In genomic region chr16:3456374-3456773, GRCh38 we compare ENCODE assay signal across 9 cellular contexts. TPM values are rescaled to one million over a fixed set of nuclear protein-coding genes. Genes with fewer than 3 reads are reported as not detected.
DNase-seq lines count a peak whose midpoint lies in the region; ATAC-seq lines count a peak whose summit lies in the region.
"Had no signal": no experiment of that assay in that cellular context is flagged by ENCODE, and none has a peak within 500 bp of the region (broad histone marks: within the 10 kb centered on the region; RNA-seq: fewer than 3 reads in every experiment).

No MANE protein-coding gene starts in this region.

- H3K27me3 Mint-ChIP-seq in activated CD4-positive, alpha-beta T cell treated with anti-CD3 and anti-CD28 coated beads for 36 hours: no peaks in the 10 kb centered on the region
- H3K27me3 Mint-ChIP-seq in T-helper 17 cell: no peaks in the 10 kb centered on the region
- H3K27me3 Mint-ChIP-seq in stimulated activated naive CD8-positive, alpha-beta T cell treated with anti-CD3 and anti-CD28 coated beads, Interleukin-15, amount 100 ng/mL, for 72 hours: no peaks in the 10 kb centered on the region

- CTCF ChIA-PET in activated CD4-positive, alpha-beta T cell treated with anti-CD3 and anti-CD28 coated beads for 36 hours (lab: Charles Lee): interaction anchor here (0.7 kb wide), 1 partner anchor 12 kb away, joined by 3 read pairs; no protein-coding TSS in a partner anchor

- no peak for ATAC-seq in activated CD4-positive, alpha-beta T cell treated with anti-CD3 and anti-CD28 coated beads for 36 hours
- no peak for ATAC-seq in T-helper 17 cell
- no peak for ATAC-seq in stimulated activated naive CD8-positive, alpha-beta T cell treated with anti-CD3 and anti-CD28 coated beads, Interleukin-15, amount 100 ng/mL, for 72 hours

- intact Hi-C loops in activated CD4-positive, alpha-beta T cell treated with anti-CD3 and anti-CD28 coated beads for 36 hours (cut with DNase I, micrococcal nuclease): loop anchor here (5.0 kb wide), 3 partner anchors 54 to 121 kb away; partner anchors contain the start of genes NLRC3 (in 1 of the 2), ZNF174 (in 1 of the 2) and ZSCAN32 (in 1 of the 2)

- peak overlapping the region; percentile 82 for H3K27ac Mint-ChIP-seq in activated CD4-positive, alpha-beta T cell treated with anti-CD3 and anti-CD28 coated beads for 36 hours
- H3K27ac Mint-ChIP-seq in T-helper 17 cell: peak overlapping the region; percentile 59
- peak overlapping the region; percentile 9 to 81 for H3K27ac Mint-ChIP-seq in stimulated activated naive CD8-positive, alpha-beta T cell treated with anti-CD3 and anti-CD28 coated beads, Interleukin-15, amount 100 ng/mL, for 72 hours

- no peak for DNase-seq in activated CD4-positive, alpha-beta T cell treated with anti-CD3 and anti-CD28 coated beads for 36 hours
- no peak for DNase-seq in activated CD4-positive, alpha-beta T cell treated with anti-CD3 and anti-CD28 coated beads for 1 hour
- DNase-seq in T-helper 17 cell (no peak), globus pallidus (ENCODE audit: low spot score) (peak; percentile 60), NCI-H1417 (lab: John Stamatoyannopoulos, UW) (no peak), DMS153 treated with DMSO at 0.1 percent for 48 hours (lab: John Stamatoyannopoulos, UW; ENCODE audit: unreplicated experiment) (no peak)
- DNase-seq in stimulated activated naive CD8-positive, alpha-beta T cell treated with anti-CD3 and anti-CD28 coated beads, Interleukin-15, amount 100 ng/mL, for 72 hours: no peak
- no peak for DNase-seq in stimulated activated CD4-positive, alpha-beta T cell treated with anti-CD3 and anti-CD28 coated beads, Interleukin-15, amount 100 ng/mL, for 24 hours
- DNase-seq: SJCRH30 had no signal

- POLR2A ChIA-PET in activated CD4-positive, alpha-beta T cell treated with anti-CD3 and anti-CD28 coated beads for 36 hours (lab: Charles Lee): interaction anchor here (0.6 to 1.5 kb wide), 2 partner anchors 12 to 38 kb away, joined by 4 to 6 read pairs; partner anchors contain the start of genes NAA60 and ZNF597

- H3K9me3 ChIP-seq in T-helper 17 cell (ENCODE audit: control insufficient read depth, low read length, poor library complexity, severe bottlenecking): no peaks in the 10 kb centered on the region
- H3K9me3 ChIP-seq: SJCRH30 had no signal

- H3K4me3 Mint-ChIP-seq in activated CD4-positive, alpha-beta T cell treated with anti-CD3 and anti-CD28 coated beads for 36 hours: peak overlapping the region; percentile 74
- peak overlapping the region; percentile 71 for H3K4me3 Mint-ChIP-seq in T-helper 17 cell
- H3K4me3 Mint-ChIP-seq in stimulated activated naive CD8-positive, alpha-beta T cell treated with anti-CD3 and anti-CD28 coated beads, Interleukin-15, amount 100 ng/mL, for 72 hours: peak overlapping the region; percentile 56 to 80

- peaks cover 32% of the 10 kb centered on the region for H3K4me1 Mint-ChIP-seq in activated CD4-positive, alpha-beta T cell treated with anti-CD3 and anti-CD28 coated beads for 36 hours
- H3K4me1 Mint-ChIP-seq in T-helper 17 cell: peaks cover 26% of the 10 kb centered on the region
- H3K4me1 Mint-ChIP-seq in stimulated activated naive CD8-positive, alpha-beta T cell treated with anti-CD3 and anti-CD28 coated beads, Interleukin-15, amount 100 ng/mL, for 72 hours: peaks cover 43% of the 10 kb centered on the region

- H3K9me3 Mint-ChIP-seq in activated CD4-positive, alpha-beta T cell treated with anti-CD3 and anti-CD28 coated beads for 36 hours (ENCODE audit: low read depth): no peaks in the 10 kb centered on the region
- no peaks in the 10 kb centered on the region for H3K9me3 Mint-ChIP-seq in stimulated activated naive CD8-positive, alpha-beta T cell treated with anti-CD3 and anti-CD28 coated beads, Interleukin-15, amount 100 ng/mL, for 72 hours

- H3K36me3 Mint-ChIP-seq in activated CD4-positive, alpha-beta T cell treated with anti-CD3 and anti-CD28 coated beads for 36 hours (ENCODE audit: low read depth): no peaks in the 10 kb centered on the region
- H3K36me3 Mint-ChIP-seq in T-helper 17 cell (ENCODE audit: low read depth): no peaks in the 10 kb centered on the region

RNA-seq across cellular contexts. Expression of gene NAA60, which starts 12.9 kb away (rescaled TPM):
- 10 to 100 TPM; 25.9 to 38.9 TPM for total RNA-seq in activated CD4-positive, alpha-beta T cell treated with anti-CD3 and anti-CD28 coated beads for 36 hours
- 10 to 100 TPM; 34.8 to 44.5 TPM for total RNA-seq in T-helper 17 cell

RNA-seq across cellular contexts. Expression of gene ZNF597, which starts 13.1 kb away (rescaled TPM):
- 1 to 10 TPM; 1.9 to 2.4 TPM for total RNA-seq in activated CD4-positive, alpha-beta T cell treated with anti-CD3 and anti-CD28 coated beads for 36 hours
- total RNA-seq in T-helper 17 cell: 1 to 10 TPM; 3.0 to 3.2 TPM

RNA-seq across cellular contexts. Expression of gene C16orf90, which starts 38.9 kb away (rescaled TPM):
- total RNA-seq in activated CD4-positive, alpha-beta T cell treated with anti-CD3 and anti-CD28 coated beads for 36 hours: not detected
- not detected for total RNA-seq in T-helper 17 cell
- total RNA-seq: SJCRH30 had no signal

RNA-seq across cellular contexts. Expression of gene CLUAP1, which starts 44.4 kb away (rescaled TPM):
- total RNA-seq in activated CD4-positive, alpha-beta T cell treated with anti-CD3 and anti-CD28 coated beads for 36 hours: 10 to 100 TPM; 20.2 to 21.3 TPM
- 10 to 100 TPM; 10.7 to 19.0 TPM for total RNA-seq in T-helper 17 cell

RNA-seq across cellular contexts. Expression of gene ZNF174, which starts 55.4 kb away (rescaled TPM):
- total RNA-seq in activated CD4-positive, alpha-beta T cell treated with anti-CD3 and anti-CD28 coated beads for 36 hours: 1 to 10 TPM; 7.4 to 9.5 TPM
- total RNA-seq in T-helper 17 cell: 1 to 10 TPM; 4.4 to 5.4 TPM
